Comparison of ENCODE assay signal across 8 cellular contexts in the genomic region with DNA sequence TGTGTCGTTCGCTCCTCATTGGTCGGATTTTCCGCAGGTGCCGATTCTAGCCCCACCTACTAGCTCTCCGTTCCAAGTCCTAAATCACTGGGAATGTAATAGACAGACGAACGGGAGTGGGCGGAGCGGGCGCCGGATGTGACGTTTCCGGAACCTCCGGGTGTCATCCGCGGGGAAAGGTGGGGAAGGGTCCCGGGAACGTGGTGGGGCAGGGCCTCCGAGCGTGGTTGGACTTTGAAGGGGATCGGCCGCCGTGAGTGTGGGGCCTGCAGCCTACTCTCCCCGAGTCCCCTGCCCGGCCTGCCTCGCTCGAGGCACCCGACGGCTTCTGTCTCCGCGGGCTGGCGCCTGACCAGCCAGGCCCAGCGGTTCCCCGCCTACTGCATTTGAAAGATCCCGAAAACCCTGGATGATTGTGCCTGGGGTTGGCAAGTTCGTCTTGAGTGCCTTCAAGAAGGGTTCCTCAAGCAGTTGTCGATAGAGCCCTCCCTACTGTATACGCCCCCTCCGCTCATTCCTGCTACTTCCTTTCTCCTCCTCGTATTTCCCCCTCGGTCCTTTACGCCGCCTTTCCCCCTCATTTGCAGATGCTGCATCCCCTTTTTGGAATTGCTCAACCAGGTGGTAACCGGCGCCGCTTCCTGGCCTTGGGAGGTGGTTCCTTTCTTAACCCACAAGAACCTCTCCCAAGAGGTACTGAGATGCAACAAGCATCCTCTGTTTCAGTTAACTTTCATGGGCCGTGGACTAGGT. TPM values are rescaled to one million over a fixed set of nuclear protein-coding genes. Genes with fewer than 3 reads are reported as not detected.
DNase-seq lines count a peak whose midpoint lies in the region; ATAC-seq and TF ChIP-seq lines count a peak whose summit lies in the region.

Gene STAMBP, plus strand, starts transcription at position 144 of the 753 bp plus-strand sequence. CDS start 1,896 bp downstream, outside the sequence.

- peak within 1 kb of the TSS; percentile 63 for H3K27ac ChIP-seq in PC-9
- peak within 1 kb of the TSS; percentile 94 for H3K27ac ChIP-seq in epithelial cell of prostate

- H3K4me1 ChIP-seq in PC-9 (replicated peaks; ENCODE audit: insufficient read depth) (peaks cover 37% of the 10 kb centered on the region), mucosa of descending colon (ENCODE audit: low read depth) (peaks cover 14% of the 10 kb centered on the region)

- H3K9me2 ChIP-seq in PC-9 (ENCODE audit: insufficient read depth): no peaks in the 10 kb centered on the region

- intact Hi-C loops in PC-9 (cut with micrococcal nuclease; ENCODE audit: unreplicated experiment): no loop called here
- intact Hi-C loops in mucosa of descending colon (cut with DNase I, micrococcal nuclease): no loop called here

- H3K36me3 ChIP-seq in PC-9 (ENCODE audit: low read depth): peaks cover 25% of the 10 kb centered on the region
- H3K36me3 ChIP-seq in mucosa of descending colon (ENCODE audit: low read depth): no peaks in the 10 kb centered on the region

- peaks cover 8% of the 10 kb centered on the region; the same call in 1 of the 2 replicates for H3F3A ChIP-seq in PC-9 (ENCODE audit: insufficient read depth, low read depth)

- peak within 1 kb of the TSS; percentile 96 for H3K4me3 ChIP-seq in Jurkat, Clone E6-1 (ENCODE audit: low read length)
- H3K4me3 ChIP-seq in PC-9: peak within 1 kb of the TSS; percentile 90
- H3K4me3 ChIP-seq in mucosa of descending colon: peak within 1 kb of the TSS; percentile 59

- H3K9me3 ChIP-seq in PC-9 (ENCODE audit: insufficient read depth, low read depth) (no peaks in the 10 kb centered on the region), mucosa of descending colon (no peaks in the 10 kb centered on the region)

- CTCF ChIA-PET in PC-9 (lab: Charles Lee): interaction anchor here (0.6 to 1.1 kb wide), 4 partner anchors 292 to 363 kb away, joined by 3 to 4 read pairs (median 4); partner anchors contain the start of gene MOB1A

- TF ChIP-seq CTCF in PC-9 (conservative IDR thresholded peaks at IDR 0.05): no peak
- TF ChIP-seq CTCF in mucosa of descending colon (IDR thresholded peaks at IDR 0.05): no peak

- DNase-seq in DMS153 (lab: John Stamatoyannopoulos, UW): peak; percentile 94
- peak; percentile 97 for DNase-seq in Jurkat, Clone E6-1 (ENCODE audit: low read depth, low spot score)
- DNase-seq in PC-9: peak; percentile 88 to 93
- DNase-seq in activated T-cell treated with anti-CD3 and anti-CD28 coated beads, Interleukin-2, amount 50 U/mL, for 1 hour: peak; percentile 91
- DNase-seq in epithelial cell of prostate (ENCODE audit: low read depth, low spot score): peak; percentile 78
- DNase-seq in mucosa of descending colon: peak; percentile 95 to 99 (median 97)
- DNase-seq in stimulated activated CD8-positive, alpha-beta memory T cell treated with anti-CD3 and anti-CD28 coated beads, Interleukin-4, amount 100 ng/mL, for 24 hours (ENCODE audit: low read depth): peak; percentile 79

- H3K4me2 ChIP-seq in PC-9: peak within 1 kb of the TSS; percentile 91

- H2AFZ ChIP-seq in PC-9: peak within 1 kb of the TSS; percentile 94

- BruUV-seq in PC-9 (replicated peaks; lab: Mats Ljungman, UMichigan): TSS peak; percentile 79

- no peaks in the 10 kb centered on the region for H4K20me1 ChIP-seq in PC-9 (ENCODE audit: insufficient read depth)

- ATAC-seq in GM21619 (IDR thresholded peaks at IDR 0.05; ENCODE audit: unreplicated experiment): peak; percentile 76
- ATAC-seq in mucosa of descending colon: peak; percentile 99

- POLR2A ChIA-PET in PC-9 (lab: Charles Lee; ENCODE audit: unreplicated experiment): interaction anchor here (0.5 to 0.7 kb wide), 8 partner anchors 15 to 349 kb away, joined by 3 to 8 read pairs (median 3); no protein-coding TSS in a partner anchor

- H3K27me3 ChIP-seq in PC-9 (ENCODE audit: insufficient read depth, low read depth): no peaks in the 10 kb centered on the region

- peaks cover 45% of the 10 kb centered on the region for H3K79me2 ChIP-seq in PC-9 (ENCODE audit: low read depth)

RNA-seq across cellular contexts. Expression of gene STAMBP, which starts in this region (rescaled TPM):
- polyA plus RNA-seq in Jurkat, Clone E6-1 (2012; ENCODE audit: insufficient read depth, insufficient read length): 79.0 TPM
- total RNA-seq in PC-9 (2021): 42.9 and 52.2 TPM in 2 replicates
- total RNA-seq in mucosa of descending colon: 10 to 100 TPM; 38.9 to 47.0 (median 42.5) TPM

Comparison
In these comparisons a context has a peak if more than half of its experiments do, and no peak if none do; other contexts are left out.
1. Peak in every context shown above with its lines: DNase-seq, ATAC-seq, H3K4me3 ChIP-seq and H3K27ac ChIP-seq.